Comparison of ENCODE assay signal across 18 cellular contexts in the genomic region with DNA sequence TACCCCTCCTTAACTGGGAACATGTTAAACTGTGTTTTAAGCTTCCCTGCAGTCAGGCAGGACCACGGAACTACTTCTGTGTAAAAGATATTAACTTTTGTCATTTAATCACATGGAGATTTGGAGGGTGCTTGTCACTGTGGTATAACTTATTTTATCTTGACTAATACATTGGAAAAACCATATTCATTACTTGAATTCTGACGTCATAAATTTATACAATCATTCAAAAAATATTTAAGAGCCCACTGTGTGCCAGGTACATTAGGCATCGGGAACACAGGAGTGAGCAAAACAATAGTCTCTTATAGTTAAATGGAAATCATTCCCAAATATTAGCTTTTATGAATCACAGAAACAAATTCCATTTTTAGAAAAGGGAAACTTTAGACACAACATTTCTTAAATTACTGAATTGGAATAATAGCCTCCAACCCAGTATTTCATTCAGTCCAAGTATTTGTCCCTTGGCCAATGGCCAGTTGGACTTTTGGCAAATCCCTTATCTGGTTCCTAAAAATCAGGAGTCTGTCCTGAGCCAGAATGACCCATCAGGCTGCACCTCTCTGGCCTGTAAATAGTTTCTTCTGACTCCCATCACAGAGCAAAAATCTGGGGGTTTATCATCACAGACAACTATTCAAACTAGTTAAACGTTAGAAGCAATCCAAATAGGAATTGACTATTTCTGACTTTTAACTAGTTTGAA.
A peak's percentile ranks its signal among the peaks of the same experiment; 100 is the strongest.
DNase-seq lines count a peak whose midpoint lies in the region; ATAC-seq and TF ChIP-seq lines count a peak whose summit lies in the region.
"Had no signal": no experiment of that assay in that cellular context is flagged by ENCODE, and none has a peak within 500 bp of the region (broad histone marks: within the 10 kb centered on the region; RNA-seq: fewer than 3 reads in every experiment).

No MANE protein-coding gene starts in this region.

- H3K4me1 ChIP-seq in PC-3 (ENCODE audit: insufficient read depth, low read length) (peaks cover 31% of the 10 kb centered on the region), adrenal gland (replicated peaks in 1 of 2) (no peaks in the 10 kb centered on the region)
- H3K4me1 ChIP-seq: BLaER1 had no signal

- H4K20me1 ChIP-seq in PC-3 (ENCODE audit: low read length) = no peaks in the 10 kb centered on the region
- H4K20me1 ChIP-seq: BLaER1 had no signal

- H3K27ac ChIP-seq in PC-3 (ENCODE audit: low read length) (peak overlapping the region; percentile 92), adrenal gland (no peak overlapping the region)
- H3K27ac ChIP-seq: BLaER1 had no signal

- BruUV-seq in PC-3 (replicated peaks; lab: Mats Ljungman, UMichigan) = no TSS peak

- TF ChIP-seq POLR2A in adrenal gland (IDR thresholded peaks at IDR 0.05) = no peak

- no peak overlapping the region for H3K27ac Mint-ChIP-seq in mesothelial cell of epicardium
- H3K27ac Mint-ChIP-seq: CD14-positive monocyte; CD4-positive, alpha-beta memory T cell; CD4-positive, CD25-positive, alpha-beta regulatory T cell had no signal

- H3K4me3 Mint-ChIP-seq in mesothelial cell of epicardium = no peak overlapping the region
- H3K4me3 Mint-ChIP-seq: CD14-positive monocyte; CD4-positive, alpha-beta memory T cell; CD4-positive, CD25-positive, alpha-beta regulatory T cell; CD8-positive, alpha-beta memory T cell had no signal

- H3K9me3 ChIP-seq in PC-3 (ENCODE audit: low read length) = no peaks in the 10 kb centered on the region
- peaks cover 0 to 4% (median 0%) of the 10 kb centered on the region in 3 donors for H3K9me3 ChIP-seq in adrenal gland (replicated peaks in 1 of 3)
- H3K9me3 ChIP-seq: BE2C had no signal

- H3K9me2 ChIP-seq in PC-3 (replicated peaks; ENCODE audit: low read length) = no peaks in the 10 kb centered on the region

- peaks cover 36% of the 10 kb centered on the region for H3K27me3 Mint-ChIP-seq in mesothelial cell of epicardium (ENCODE audit: low read depth)

- no peaks in the 10 kb centered on the region for H3K36me3 Mint-ChIP-seq in mesothelial cell of epicardium
- H3K36me3 Mint-ChIP-seq: CD14-positive monocyte; CD4-positive, alpha-beta memory T cell had no signal

- H3K36me3 ChIP-seq in PC-3 (ENCODE audit: low read depth, low read length) = no peaks in the 10 kb centered on the region
- H3K36me3 ChIP-seq in adrenal gland (replicated peaks in 1 of 2) = no peaks in the 10 kb centered on the region
- H3K36me3 ChIP-seq: BE2C, BLaER1 had no signal

- POLR2A ChIA-PET in PC-3 (lab: Charles Lee; ENCODE audit: unreplicated experiment) = interaction anchor here (0.7 kb wide), 1 partner anchor 57 kb away, joined by 6 read pairs; no protein-coding TSS in a partner anchor

- H3K4me3 ChIP-seq in PC-3 (ENCODE audit: low read length) (no peak overlapping the region), adrenal gland (no peak overlapping the region)
- H3K4me3 ChIP-seq: BLaER1 had no signal

- H3K9ac ChIP-seq in PC-3 (ENCODE audit: low read length) = peak overlapping the region; percentile 23; the same call in 1 of the 2 replicates
- H3K9ac ChIP-seq: BLaER1 had no signal

- no peaks in the 10 kb centered on the region for H3K79me2 ChIP-seq in PC-3 (ENCODE audit: low read length)

- H3K9me3 Mint-ChIP-seq in mesothelial cell of epicardium = peaks cover 17% of the 10 kb centered on the region

- DNase-seq in PC-3 = peak; percentile 69
- DNase-seq in adrenal gland = peak in 4 of 7 donors; percentile 20 to 61 (median 40)
- no peak for DNase-seq in left lobe of liver (ENCODE audit: low spot score)
- DNase-seq in mesothelial cell of epicardium (ENCODE audit: low spot score in 2 of 2, unreplicated experiment in 2 of 2) = no peak
- no peak for DNase-seq in DMS 273 treated with DMSO at 0.1 percent for 48 hours (lab: John Stamatoyannopoulos, UW)
- DNase-seq: 8988T; ACHN; BE2C; C1 segment of cervical spinal cord; CD4-positive, alpha-beta memory T cell; CD4-positive, CD25-positive, alpha-beta regulatory T cell; CD8-positive, alpha-beta memory T cell; COR-L47; DMS79 treated with DMSO at 0.1 percent for 48 hours; GF-D8 had no signal

- TF ChIP-seq CTCF in PC-3 (conservative IDR thresholded peaks at IDR 0.05; ENCODE audit: low read depth, low read length) (no peak), adrenal gland (IDR thresholded peaks at IDR 0.05) (no peak), mesothelial cell of epicardium (IDR thresholded peaks at IDR 0.05; ENCODE audit: unreplicated experiment) (no peak)

- intact Hi-C loops in PC-3 (cut with micrococcal nuclease) = loop anchor here (1.0 kb wide), 1 partner anchor 52 kb away; no protein-coding TSS in a partner anchor
- intact Hi-C loops in adrenal gland (cut with DNase I) = no loop called here

- no peak overlapping the region for H2AFZ ChIP-seq in PC-3 (ENCODE audit: low read length)

- ATAC-seq in PC-3 = peak; percentile 47
- peak; percentile 48 for ATAC-seq in left lobe of liver
- no peak for ATAC-seq in GM21390 (IDR thresholded peaks at IDR 0.05; ENCODE audit: unreplicated experiment)

- CTCF ChIA-PET in PC-3 (lab: Charles Lee) = no interaction called here

- WGBS in adrenal gland, 4 donors = 66 to 78% (median 71%) methylated on average over 4 of the region's 4 CpGs

- peak overlapping the region; percentile 1; the same call in 1 of the 2 replicates for H3K4me2 ChIP-seq in PC-3 (ENCODE audit: low read length)
- H3K4me2 ChIP-seq: BLaER1 had no signal

- H3F3A ChIP-seq in PC-3 (ENCODE audit: low read length, unreplicated experiment) = peaks cover 4% of the 10 kb centered on the region

- H3K27me3 ChIP-seq in PC-3 (ENCODE audit: low read length) = no peaks in the 10 kb centered on the region
- no peaks in the 10 kb centered on the region for H3K27me3 ChIP-seq in adrenal gland
- H3K27me3 ChIP-seq: BE2C, BLaER1 had no signal

- no peaks in the 10 kb centered on the region for H3K4me1 Mint-ChIP-seq in mesothelial cell of epicardium
- H3K4me1 Mint-ChIP-seq: CD14-positive monocyte; CD4-positive, alpha-beta memory T cell; CD4-positive, CD25-positive, alpha-beta regulatory T cell; CD8-positive, alpha-beta memory T cell had no signal

Comparison
In these comparisons a context has a peak if more than half of its experiments do, and no peak if none do; other contexts are left out.
1. DNase-seq: peak in PC-3 (single experiment) and adrenal gland (4 of 7); none in left lobe of liver (single experiment), mesothelial cell of epicardium (0 of 2) and DMS 273 treated with DMSO at 0.1 percent for 48 hours (single experiment).